ENCODE assay signal across 1 cellular context in the genomic region with DNA sequence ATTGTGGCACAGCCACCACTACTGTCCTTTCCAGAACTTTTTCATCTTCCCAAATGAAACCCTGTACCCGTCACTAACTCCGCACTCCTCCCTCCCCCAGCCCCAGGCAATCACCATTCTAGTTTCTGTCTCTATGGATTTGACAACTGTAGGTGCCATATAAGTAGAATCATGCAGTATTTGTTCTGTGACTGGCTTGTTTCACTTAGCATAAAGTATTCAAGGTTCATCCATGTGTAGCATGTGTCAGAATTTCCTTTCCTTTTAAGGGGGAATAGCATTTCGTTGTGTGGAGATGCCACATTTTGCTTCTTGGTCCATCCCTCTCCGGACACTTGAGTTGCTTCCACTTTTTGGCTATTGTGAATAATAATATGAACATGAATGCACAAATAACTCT.
TF ChIP-seq lines count a peak whose summit lies in the region.

No MANE protein-coding gene starts in this region.

TF ChIP-seq in H1, 55 proteins besides CTCF, POLR2A, EP300 and RAD21 (continued from another document):
- no peak for TF ChIP-seq CTBP2 (IDR thresholded peaks at IDR 0.05; ENCODE audit: borderline replicate concordance, insufficient read depth, insufficient read length, low read length)
